24 cellular contexts compared by ENCODE assay signal in genomic region chrX:147646949-147647717, GRCh38.
"Had no signal": no experiment of that assay in that cellular context is flagged by ENCODE, and none has a peak within 500 bp of the region (broad histone marks: within the 10 kb centered on the region; RNA-seq: fewer than 3 reads in every experiment).

No MANE protein-coding gene starts in this region.

- DNase-seq: activated CD4-positive, alpha-beta T cell treated with anti-CD3 and anti-CD28 coated beads for 48 hours; activated CD4-positive, alpha-beta T cell treated with anti-CD3 and anti-CD28 coated beads, Interleukin-2, amount 50 U/mL, for 48 hours; activated CD8-positive, alpha-beta memory T cell treated with anti-CD3 and anti-CD28 coated beads for 24 hours; activated gamma-delta T cell; activated naive CD4-positive, alpha-beta T cell treated with anti-CD3 and anti-CD28 coated beads, Interleukin-2, amount 10 ng/mL, durations not matched to agents 7 days and 5 days; activated naive CD8-positive, alpha-beta T cell treated with anti-CD3 and anti-CD28 coated beads, Interleukin-2, amount 10 ng/mL, durations not matched to agents 7 days and 5 days; caudate nucleus; cortex of kidney; hippocampal formation; left cardiac atrium; left ventricle myocardium superior; mucosa of descending colon; posterior cingulate gyrus; right cardiac atrium; spleen; stimulated activated CD4-positive, alpha-beta T cell treated with anti-CD3 and anti-CD28 coated beads, Interleukin-2, amount 100 ng/mL, for 48 hours; stimulated activated naive CD4-positive, alpha-beta T cell treated with Interleukin-2 at 50 U/mL for 16 hours; T-helper 9 cell; testis; transverse colon; WERI-Rb-1 had no signal

- H3K27me3 ChIP-seq: gastroesophageal sphincter, spleen, testis, transverse colon had no signal

- H3K36me3 ChIP-seq: gastroesophageal sphincter, spleen, transverse colon, WERI-Rb-1 had no signal

- H3K4me3 ChIP-seq: gastroesophageal sphincter, mucosa of descending colon, spleen, testis, transverse colon had no signal

- ATAC-seq: activated CD4-positive, CD25-positive, alpha-beta regulatory T cell treated with anti-CD3 and anti-CD28 coated beads, Interleukin-2, amount 50 U/mL, for 24 hours; gastroesophageal sphincter; left cardiac atrium; left ventricle myocardium superior; mucosa of descending colon; natural killer cell treated with Interleukin-12 subunit alpha and Interleukin-12 subunit beta and Interleukin-15 and Interleukin-18, amount 100 ng/mL, for 72 hours; right cardiac atrium had no signal

- H3K27ac ChIP-seq: gastroesophageal sphincter, spleen, testis, transverse colon, WERI-Rb-1 had no signal

- H3K9me3 ChIP-seq: gastroesophageal sphincter, mucosa of descending colon, testis, transverse colon had no signal

- H3K4me1 ChIP-seq: gastroesophageal sphincter, spleen, testis, transverse colon had no signal
